ENCODE assay signal across 13 cellular contexts in the genomic region with DNA sequence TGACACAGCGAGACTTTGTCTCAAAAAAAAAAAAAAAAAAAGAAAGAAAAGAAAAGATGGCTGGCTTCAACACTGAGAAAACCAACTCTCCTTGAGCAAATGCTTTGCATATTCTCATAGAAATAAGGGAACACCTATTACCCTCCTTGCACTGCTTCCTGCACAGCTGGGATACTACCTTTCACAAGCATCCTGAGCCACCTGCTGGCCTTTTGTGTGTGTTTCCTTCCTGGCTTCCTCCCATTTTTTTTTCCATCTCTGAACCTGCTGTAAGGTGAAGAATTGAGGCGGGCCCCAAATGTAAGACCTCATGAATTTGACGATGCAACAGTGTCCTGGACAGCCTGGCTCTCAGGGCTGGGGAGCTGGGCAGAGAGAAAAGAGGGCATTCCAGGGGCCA. TPM values are rescaled to one million over a fixed set of nuclear protein-coding genes. Genes with fewer than 3 reads are reported as not detected.
DNase-seq lines count a peak whose midpoint lies in the region; TF ChIP-seq lines count a peak whose summit lies in the region.
"Had no signal": no experiment of that assay in that cellular context is flagged by ENCODE, and none has a peak within 500 bp of the region (broad histone marks: within the 10 kb centered on the region; RNA-seq: fewer than 3 reads in every experiment).

No MANE protein-coding gene starts in this region.

- no peaks in the 10 kb centered on the region for H3K4me1 ChIP-seq in endodermal cell (ENCODE audit: control insufficient read depth, insufficient read depth, low read length)
- no peaks in the 10 kb centered on the region for H3K4me1 ChIP-seq in thyroid gland
- no peaks in the 10 kb centered on the region for H3K4me1 ChIP-seq in uterus
- H3K4me1 ChIP-seq: BE2C, heart right ventricle had no signal

- TF ChIP-seq CTCF in endodermal cell (conservative IDR thresholded peaks at IDR 0.05) (peak; percentile 70), thyroid gland (IDR thresholded peaks at IDR 0.05) (peak in 3 of 6 experiments; percentile 36 to 50 (median 41)), uterus (IDR thresholded peaks at IDR 0.05) (no peak)

- 70 to 79% methylated on average over 2 to 3 of the region's 3 CpGs for WGBS in endodermal cell (ENCODE audit: insufficient coverage in 1 of 2, insufficient read length in 1 of 2), 2 experiments
- WGBS in thyroid gland, 2 donors = 58 to 67% methylated on average over 3 of the region's 3 CpGs

- TF ChIP-seq POLR2A in thyroid gland (IDR thresholded peaks at IDR 0.05) (no peak), uterus (IDR thresholded peaks at IDR 0.05) (no peak)

- H3K36me3 ChIP-seq in endodermal cell (ENCODE audit: control insufficient read depth, insufficient read depth, low read length) = no peaks in the 10 kb centered on the region
- H3K36me3 ChIP-seq in thyroid gland = no peaks in the 10 kb centered on the region
- no peaks in the 10 kb centered on the region for H3K36me3 ChIP-seq in uterus
- H3K36me3 ChIP-seq: BE2C, heart right ventricle had no signal

- DNase-seq in activated CD4-positive, alpha-beta T cell treated with anti-CD3 and anti-CD28 coated beads, Interleukin-2, amount 10 ng/mL, durations not matched to agents 24 days and 14 days = peak; percentile 49
- DNase-seq in activated CD4-positive, alpha-beta T cell treated with anti-CD3 and anti-CD28 coated beads for 4 hours = no peak
- DNase-seq in NCI-H69 (lab: John Stamatoyannopoulos, UW) (peak; percentile 71), endodermal cell (peak; percentile 70), thyroid gland (peak; percentile 39 to 46), GOT3 (lab: John Stamatoyannopoulos, UW) (no peak), uterus (no peak)
- DNase-seq in activated CD4-positive, alpha-beta T cell treated with anti-CD3 and anti-CD28 coated beads for 48 hours = no peak
- DNase-seq: BE2C; heart right ventricle; naive thymus-derived CD4-positive, alpha-beta T cell; stimulated activated naive CD8-positive, alpha-beta T cell treated with anti-CD3 and anti-CD28 coated beads, Interleukin-15, Interleukin-2, amounts not matched to agents 100 U/mL and 50 U/mL, for 24 hours had no signal

- no peak overlapping the region for H3K4me3 ChIP-seq in endodermal cell (ENCODE audit: low read length)
- no peak overlapping the region for H3K4me3 ChIP-seq in thyroid gland (replicated peaks in 1 of 3)
- H3K4me3 ChIP-seq in uterus = no peak overlapping the region
- H3K4me3 ChIP-seq: heart right ventricle had no signal

- peaks cover 2% of the 10 kb centered on the region for H3K4me1 Mint-ChIP-seq in activated CD4-positive, alpha-beta T cell treated with anti-CD3 and anti-CD28 coated beads, Interleukin-2, amount 10 ng/mL, durations not matched to agents 24 days and 14 days
- H3K4me1 Mint-ChIP-seq in endodermal cell = peaks cover 7% of the 10 kb centered on the region
- H3K4me1 Mint-ChIP-seq: naive thymus-derived CD4-positive, alpha-beta T cell had no signal

- no peak overlapping the region for H3K27ac Mint-ChIP-seq in activated CD4-positive, alpha-beta T cell treated with anti-CD3 and anti-CD28 coated beads, Interleukin-2, amount 10 ng/mL, durations not matched to agents 24 days and 14 days
- peak overlapping the region; percentile 15 for H3K27ac Mint-ChIP-seq in endodermal cell

- no peaks in the 10 kb centered on the region for H3K27me3 Mint-ChIP-seq in activated CD4-positive, alpha-beta T cell treated with anti-CD3 and anti-CD28 coated beads, Interleukin-2, amount 10 ng/mL, durations not matched to agents 24 days and 14 days
- no peaks in the 10 kb centered on the region for H3K27me3 Mint-ChIP-seq in endodermal cell (ENCODE audit: insufficient read depth)

- H3K9me3 ChIP-seq in endodermal cell (ENCODE audit: control insufficient read depth, low read length) (no peaks in the 10 kb centered on the region), thyroid gland (no peaks in the 10 kb centered on the region), uterus (no peaks in the 10 kb centered on the region)
- H3K9me3 ChIP-seq: BE2C, heart right ventricle had no signal

- H3K27ac ChIP-seq in endodermal cell (ENCODE audit: low read depth, low read length) = no peak overlapping the region
- H3K27ac ChIP-seq in thyroid gland = no peak overlapping the region
- H3K27ac ChIP-seq in uterus = no peak overlapping the region

- H3K9ac ChIP-seq in endodermal cell (ENCODE audit: extremely low read depth, low read length, poor library complexity, severe bottlenecking) = no peak overlapping the region

- H3K27me3 ChIP-seq in endodermal cell (ENCODE audit: control insufficient read depth, insufficient read depth, low read length, poor library complexity, severe bottlenecking) (no peaks in the 10 kb centered on the region), thyroid gland (no peaks in the 10 kb centered on the region), uterus (no peaks in the 10 kb centered on the region)
- H3K27me3 ChIP-seq: BE2C, heart right ventricle had no signal

- intact Hi-C loops in activated CD4-positive, alpha-beta T cell treated with anti-CD3 and anti-CD28 coated beads, Interleukin-2, amount 10 ng/mL, durations not matched to agents 24 days and 14 days (cut with micrococcal nuclease) = no loop called here
- intact Hi-C loops in thyroid gland (cut with DNase I) = no loop called here
- intact Hi-C loops in uterus (cut with DNase I; ENCODE audit: low total_unique reads) = no loop called here

- no peaks in the 10 kb centered on the region for H3K9me3 Mint-ChIP-seq in activated CD4-positive, alpha-beta T cell treated with anti-CD3 and anti-CD28 coated beads, Interleukin-2, amount 10 ng/mL, durations not matched to agents 24 days and 14 days
- no peaks in the 10 kb centered on the region for H3K9me3 Mint-ChIP-seq in endodermal cell

- H3K4me3 Mint-ChIP-seq in activated CD4-positive, alpha-beta T cell treated with anti-CD3 and anti-CD28 coated beads, Interleukin-2, amount 10 ng/mL, durations not matched to agents 24 days and 14 days = no peak overlapping the region
- H3K4me3 Mint-ChIP-seq in endodermal cell = no peak overlapping the region
- H3K4me3 Mint-ChIP-seq: naive thymus-derived CD4-positive, alpha-beta T cell had no signal

- no peaks in the 10 kb centered on the region for H3K36me3 Mint-ChIP-seq in activated CD4-positive, alpha-beta T cell treated with anti-CD3 and anti-CD28 coated beads, Interleukin-2, amount 10 ng/mL, durations not matched to agents 24 days and 14 days (ENCODE audit: low read depth)
- H3K36me3 Mint-ChIP-seq in endodermal cell (ENCODE audit: low read depth) = no peaks in the 10 kb centered on the region

RNA-seq across cellular contexts. Expression of a gene that starts 1.9 kb away (rescaled TPM):
- not detected in 2 replicates for total RNA-seq in activated CD4-positive, alpha-beta T cell treated with anti-CD3 and anti-CD28 coated beads, Interleukin-2, amount 10 ng/mL, durations not matched to agents 24 days and 14 days
- total RNA-seq in endodermal cell = not detected
- polyA plus RNA-seq in endodermal cell (2013, experiment 1 of 2) = not detected
- polyA plus RNA-seq in endodermal cell (2013, experiment 2 of 2) = not detected
- not detected for total RNA-seq in thyroid gland
- not detected for total RNA-seq in uterus
- total RNA-seq: heart right ventricle; naive thymus-derived CD4-positive, alpha-beta T cell; Right ventricle myocardium inferior had no signal
- polyA plus RNA-seq: heart right ventricle; naive thymus-derived CD4-positive, alpha-beta T cell had no signal

RNA-seq across cellular contexts. Expression of a gene that starts 56.3 kb away (rescaled TPM):
- 104 and 105 TPM in 2 replicates for total RNA-seq in activated CD4-positive, alpha-beta T cell treated with anti-CD3 and anti-CD28 coated beads, Interleukin-2, amount 10 ng/mL, durations not matched to agents 24 days and 14 days
- total RNA-seq in endodermal cell = 100 to 1,000 TPM; 113 to 126 TPM
- 91.8 TPM for polyA plus RNA-seq in endodermal cell (2013, experiment 1 of 2)
- 79.9 TPM for polyA plus RNA-seq in endodermal cell (2013, experiment 2 of 2)
- 10 to 100 TPM; 64.0 to 82.9 (median 77.7) TPM for total RNA-seq in thyroid gland
- 100 to 1,000 TPM in 2 of 4 donors, 10 to 100 TPM in 2; 57.2 to 118 (median 91.1) TPM for total RNA-seq in uterus

Comparison
In these comparisons a context has a peak if more than half of its experiments do, and no peak if none do; other contexts are left out.
1. DNase-seq: peak in activated CD4-positive, alpha-beta T cell treated with anti-CD3 and anti-CD28 coated beads, Interleukin-2, amount 10 ng/mL, durations not matched to agents 24 days and 14 days (single experiment), NCI-H69 (single experiment), endodermal cell (single experiment) and thyroid gland (2 of 2); none in activated CD4-positive, alpha-beta T cell treated with anti-CD3 and anti-CD28 coated beads for 4 hours (0 of 2), activated CD4-positive, alpha-beta T cell treated with anti-CD3 and anti-CD28 coated beads for 48 hours (single experiment), GOT3 (single experiment) and uterus (0 of 2).